ENCODE assay signal across 1 cellular context in genomic region chr17:29148790-29149430, GRCh38.
TF ChIP-seq lines count a peak whose summit lies in the region.

No MANE protein-coding gene starts in this region.

TF ChIP-seq in IMR-90, 13 proteins besides CTCF, POLR2A, EP300 and RAD21 (continued from another document):
- no peak for TF ChIP-seq ELK1 (IDR thresholded peaks at IDR 0.05; ENCODE audit: borderline replicate concordance, low read depth, low read length)
- TF ChIP-seq CEBPB (IDR thresholded peaks at IDR 0.05; ENCODE audit: low read depth, low read length): no peak
- peak; percentile 90; the same call in 1 of the 2 replicates for TF ChIP-seq MAZ (IDR thresholded peaks at IDR 0.05; ENCODE audit: borderline replicate concordance, low read depth, low read length)
- no peak for TF ChIP-seq BHLHE40 (IDR thresholded peaks at IDR 0.05; ENCODE audit: low read depth, low read length)
TF ChIP-seq in IMR-90: peak in this region for 3.
